In the genomic region with DNA sequence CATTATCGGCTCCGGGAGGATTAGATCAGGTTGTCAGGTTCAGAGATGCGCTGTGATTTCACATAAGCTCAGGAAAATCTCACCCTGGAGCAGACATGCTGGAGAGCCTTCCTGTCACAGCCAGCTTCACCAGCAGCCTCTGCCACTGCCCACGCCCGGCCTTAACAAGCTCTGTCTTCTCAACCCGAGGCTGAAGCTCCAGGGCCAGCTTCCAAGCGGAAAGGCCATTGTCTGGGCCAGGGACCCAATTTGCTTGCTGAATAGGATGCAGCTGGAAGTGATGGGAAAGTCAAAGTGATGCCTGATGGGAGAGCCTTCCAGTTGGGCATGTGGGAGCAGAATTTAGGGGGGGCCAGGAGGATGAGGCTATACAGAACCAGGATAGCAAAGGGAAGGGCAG, we compare ENCODE assay signal across 22 cellular contexts. TPM values are rescaled to one million over a fixed set of nuclear protein-coding genes. Genes with fewer than 3 reads are reported as not detected.
"Had no signal": no experiment of that assay in that cellular context is flagged by ENCODE, and none has a peak within 500 bp of the region (broad histone marks: within the 10 kb centered on the region; RNA-seq: fewer than 3 reads in every experiment).

No MANE protein-coding gene starts in this region.

- H3K9me3 ChIP-seq: esophagus muscularis mucosa, neutrophil, testis, transverse colon had no signal

- H3K27ac ChIP-seq: epithelial cell of prostate, esophagus muscularis mucosa, foreskin keratinocyte, hepatocyte, neutrophil, spleen, testis, transverse colon had no signal

- H3K4me3 ChIP-seq: esophagus muscularis mucosa, hepatocyte, spleen, testis, transverse colon had no signal

- H3K36me3 ChIP-seq: neutrophil, spleen, transverse colon had no signal

- H3K27me3 ChIP-seq: esophagus muscularis mucosa, neutrophil, spleen, testis, transverse colon had no signal

- H3K4me1 ChIP-seq: foreskin keratinocyte, testis, transverse colon had no signal

- H3K27ac Mint-ChIP-seq: mesothelial cell of epicardium; natural killer cell treated with Interleukin-12 subunit alpha and Interleukin-12 subunit beta and Interleukin-15 and Interleukin-18, amount 100 ng/mL, for 72 hours had no signal

- H3K4me2 ChIP-seq: hepatocyte had no signal

- H2AFZ ChIP-seq: hepatocyte had no signal

- H3K27me3 Mint-ChIP-seq: natural killer cell treated with Interleukin-12 subunit alpha and Interleukin-12 subunit beta and Interleukin-15 and Interleukin-18, amount 100 ng/mL, for 72 hours; stimulated activated naive CD8-positive, alpha-beta T cell treated with anti-CD3 and anti-CD28 coated beads, Interleukin-15, amount 100 ng/mL, for 72 hours had no signal

- H3K4me3 Mint-ChIP-seq: effector memory CD8-positive, alpha-beta T cell; mesothelial cell of epicardium; natural killer cell treated with Interleukin-12 subunit alpha and Interleukin-12 subunit beta and Interleukin-15 and Interleukin-18, amount 100 ng/mL, for 72 hours; stimulated activated naive B cell treated with anti-CD40 and anti-IgM and Interleukin-4, amounts not matched to agents 10 μg/mL and 1 μg/mL and 100 μg/mL, for 72 hours; stimulated activated naive CD8-positive, alpha-beta T cell treated with anti-CD3 and anti-CD28 coated beads, Interleukin-15, amount 100 ng/mL, for 72 hours had no signal

- ATAC-seq: effector memory CD8-positive, alpha-beta T cell; foreskin keratinocyte; left colon; natural killer cell treated with Interleukin-12 subunit alpha and Interleukin-12 subunit beta and Interleukin-15 and Interleukin-18, amount 100 ng/mL, for 72 hours; sciatic nerve; stimulated activated naive B cell treated with anti-CD40 and anti-IgM and Interleukin-4, amounts not matched to agents 10 μg/mL and 1 μg/mL and 100 μg/mL, for 72 hours; stimulated activated naive CD8-positive, alpha-beta T cell treated with anti-CD3 and anti-CD28 coated beads, Interleukin-15, amount 100 ng/mL, for 72 hours had no signal

- DNase-seq: effector memory CD8-positive, alpha-beta T cell; foreskin keratinocyte; kidney; left colon; mammary epithelial cell; spleen; stimulated activated CD4-positive, alpha-beta T cell treated with anti-CD3 and anti-CD28 coated beads, Interleukin-15, amount 100 ng/mL, for 24 hours; stimulated activated CD4-positive, alpha-beta T cell treated with anti-CD3 and anti-CD28 coated beads, Interleukin-1b, Interleukin-23, amount 100 ng/mL, for 48 hours; stimulated activated CD4-positive, alpha-beta T cell treated with anti-CD3 and anti-CD28 coated beads, Interleukin-4, amount 100 ng/mL, for 24 hours; stimulated activated naive B cell treated with anti-CD40 and anti-IgM and Interleukin-4, amounts not matched to agents 10 μg/mL and 1 μg/mL and 100 μg/mL, for 72 hours; stimulated activated naive CD8-positive, alpha-beta T cell treated with anti-CD3 and anti-CD28 coated beads, Interleukin-15, amount 100 ng/mL, for 72 hours; testis; transverse colon had no signal

RNA-seq across cellular contexts. Expression of a gene that starts 36.3 kb away (rescaled TPM):
- total RNA-seq: foreskin keratinocyte; hepatocyte; natural killer cell treated with Interleukin-12 subunit alpha and Interleukin-12 subunit beta and Interleukin-15 and Interleukin-18, amount 100 ng/mL, for 72 hours; pulmonary artery endothelial cell; skeletal muscle tissue had no signal
- polyA plus RNA-seq: foreskin keratinocyte, hepatocyte, mammary epithelial cell had no signal
